8 cellular contexts compared by ENCODE assay signal in the genomic region with DNA sequence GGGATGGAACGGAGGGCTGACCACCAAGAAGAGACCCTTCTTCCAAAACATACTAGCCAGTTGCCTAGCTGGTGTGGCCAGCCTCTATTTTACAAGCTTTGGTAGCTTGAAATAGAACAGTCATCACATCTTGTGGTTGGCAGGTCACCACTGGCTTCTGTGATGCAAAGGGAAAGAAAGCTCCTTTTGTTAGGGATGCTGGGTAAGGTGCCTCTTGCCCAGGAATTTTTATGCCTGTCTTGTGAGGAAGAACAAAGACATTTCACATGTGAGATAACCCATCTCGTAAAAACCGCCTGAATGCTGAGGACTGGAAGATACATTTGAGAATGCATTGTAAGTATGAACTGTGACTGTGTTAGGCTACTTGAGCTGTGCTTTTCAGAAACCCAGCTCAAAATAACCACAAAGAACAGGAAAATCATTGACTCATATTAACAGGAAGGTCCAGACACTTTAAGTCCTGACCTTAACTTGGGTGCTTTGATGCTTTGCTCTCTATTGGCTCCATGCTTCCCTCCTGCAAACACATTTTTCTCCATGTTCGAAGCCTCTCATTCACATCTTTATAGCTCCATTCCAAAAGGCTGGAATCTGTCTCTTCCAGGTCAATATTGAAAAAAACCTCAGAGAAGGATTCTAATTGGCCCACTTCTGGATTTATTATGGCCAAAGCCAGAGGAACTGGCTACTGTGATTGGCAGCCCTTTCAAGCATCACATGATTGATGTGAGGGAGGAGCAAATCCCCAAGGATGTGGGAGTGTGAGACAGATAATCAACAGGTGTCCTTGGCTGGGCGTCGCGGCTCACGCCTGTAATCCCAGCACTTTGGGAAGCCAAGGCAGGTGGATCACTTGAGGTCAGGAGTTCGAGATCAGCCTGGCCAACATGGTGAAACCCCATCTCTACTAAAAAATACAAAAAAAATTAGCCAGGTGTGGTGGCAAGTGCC. TPM values are rescaled to one million over a fixed set of nuclear protein-coding genes. Genes with fewer than 3 reads are reported as not detected.
DNase-seq lines count a peak whose midpoint lies in the region; ATAC-seq and TF ChIP-seq lines count a peak whose summit lies in the region.

No MANE protein-coding gene starts in this region.

- intact Hi-C loops in gastrocnemius medialis (cut with DNase I; ENCODE audit: low total_unique reads), result no loop called here

- in situ Hi-C loops in gastrocnemius medialis (cut with MboI; ENCODE audit: low sequenced_read_pairs in 4 of 4) (no loop called here), KBM-7 (cut with MboI; ENCODE audit: low pct_unique_long_range_greater_than_20kb, low sequenced_read_pairs) (no loop called here)

- peaks cover 6 to 23% of the 10 kb centered on the region in 2 donors for H3K4me1 ChIP-seq in gastrocnemius medialis

- DNase-seq in NB4 (ENCODE audit: low read depth), result peak; percentile 69
- peak; percentile 95 for DNase-seq in epithelial cell of prostate (ENCODE audit: low read depth, low spot score)
- DNase-seq in gastrocnemius medialis, result no peak
- DNase-seq in stimulated activated naive CD4-positive, alpha-beta T cell treated with Interleukin-2 at 50 U/mL for 16 hours (lab: John Stamatoyannopoulos, UW), result no peak
- DNase-seq in KBM-7, result no peak
- DNase-seq in NCI-H510A treated with DMSO at 0.1 percent for 48 hours (lab: John Stamatoyannopoulos, UW), result no peak

- peaks cover 0 to 4% of the 10 kb centered on the region in 2 donors for H3K36me3 ChIP-seq in gastrocnemius medialis

- ATAC-seq in GM18909 (IDR thresholded peaks at IDR 0.05; ENCODE audit: poor library complexity, unreplicated experiment) (peak; percentile 44), gastrocnemius medialis (peak in 1 of 2 donors; percentile 24), GM21423 (IDR thresholded peaks at IDR 0.05; ENCODE audit: unreplicated experiment) (no peak)

- H3K27me3 ChIP-seq in gastrocnemius medialis, result no peaks in the 10 kb centered on the region

- TF ChIP-seq POLR2A in NB4 (IDR thresholded peaks at IDR 0.05; ENCODE audit: extremely low read depth, insufficient read length) (no peak), gastrocnemius medialis (IDR thresholded peaks at IDR 0.05) (peak in 1 of 2 donors; percentile 35)

- H3K27ac ChIP-seq in epithelial cell of prostate (peak overlapping the region; percentile 100), gastrocnemius medialis (peak overlapping the region; percentile 27 to 93 (median 60))

- H3K4me3 ChIP-seq in NB4 (ENCODE audit: low read depth, low read length) (no peak overlapping the region), gastrocnemius medialis (no peak overlapping the region)

- TF ChIP-seq CTCF in NB4 (IDR thresholded peaks at IDR 0.05; ENCODE audit: low read depth, low read length) (no peak), gastrocnemius medialis (IDR thresholded peaks at IDR 0.05 in 4 of 5, conservative IDR thresholded peaks at IDR 0.05 in 1 of 5) (no peak)

- H3K9me3 ChIP-seq in gastrocnemius medialis, result no peaks in the 10 kb centered on the region

RNA-seq across cellular contexts. Expression of a gene that starts 53.9 kb away (rescaled TPM):
- 10 to 100 TPM; 24.7 to 53.7 (median 37.0) TPM for total RNA-seq in gastrocnemius medialis

Comparison
In these comparisons a context has a peak if more than half of its experiments do, and no peak if none do; other contexts are left out.
1. DNase-seq: peak in NB4 (single experiment) and epithelial cell of prostate (single experiment); none in gastrocnemius medialis (0 of 2), stimulated activated naive CD4-positive, alpha-beta T cell treated with Interleukin-2 at 50 U/mL for 16 hours (single experiment), KBM-7 (single experiment) and NCI-H510A treated with DMSO at 0.1 percent for 48 hours (single experiment).